In the genomic region with DNA sequence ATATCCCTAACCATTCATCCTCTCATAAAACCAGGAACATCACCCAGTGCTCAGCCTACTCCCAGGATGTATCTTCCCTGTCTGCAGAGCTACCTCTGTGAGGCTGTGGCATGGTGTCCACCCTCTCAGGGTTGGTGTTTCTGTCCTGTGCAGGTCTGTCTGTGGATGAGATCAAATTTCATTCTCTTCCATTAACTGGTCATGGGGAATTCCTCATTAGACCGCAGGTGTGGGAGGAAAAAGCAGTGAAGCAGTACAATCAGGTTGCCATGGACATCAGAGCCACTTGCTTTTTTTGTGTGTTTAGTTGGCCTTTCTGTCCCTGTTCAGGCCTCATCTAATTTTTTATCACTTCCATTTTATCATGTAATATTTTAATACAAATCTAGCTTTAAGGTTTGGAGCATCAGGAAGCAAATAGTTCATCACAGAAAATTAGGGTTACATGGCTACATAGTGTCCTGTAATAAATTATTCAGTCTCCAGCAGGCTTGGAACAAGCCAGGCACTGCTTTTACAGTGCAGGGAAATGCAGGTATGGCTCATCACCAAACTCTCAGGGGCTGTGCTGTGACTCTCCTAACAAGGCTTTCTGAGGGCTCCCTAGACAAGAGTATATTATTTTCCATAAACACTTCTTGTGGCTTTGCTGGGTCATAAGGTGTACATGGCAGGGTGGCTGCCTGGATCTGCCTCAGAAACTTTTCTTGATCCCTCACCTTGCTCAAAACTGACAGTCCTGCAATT, we compare ENCODE assay signal across 23 cellular contexts.
A peak's percentile ranks its signal among the peaks of the same experiment; 100 is the strongest.
DNase-seq lines count a peak whose midpoint lies in the region; ATAC-seq, FAIRE-seq and TF ChIP-seq lines count a peak whose summit lies in the region.
"Had no signal": no experiment of that assay in that cellular context is flagged by ENCODE, and none has a peak within 500 bp of the region (broad histone marks: within the 10 kb centered on the region; RNA-seq: fewer than 3 reads in every experiment).

No MANE protein-coding gene starts in this region.

- H3K4me3 Mint-ChIP-seq in astrocyte (ENCODE audit: unreplicated experiment) (no peak overlapping the region), mesothelial cell of epicardium (no peak overlapping the region)
- no peak overlapping the region for H3K4me3 Mint-ChIP-seq in activated CD8-positive, alpha-beta memory T cell treated with anti-CD3 and anti-CD28 coated beads, Interleukin-2, amount 10 ng/mL, durations not matched to agents 7 days and 5 days
- H3K4me3 Mint-ChIP-seq: activated CD4-positive, alpha-beta memory T cell treated with anti-CD3 and anti-CD28 coated beads for 36 hours; T-helper 2 cell treated with Interferon-gamma antibody and Interleukin-4, amounts not matched to agents 5 μg/mL and 100 μg/mL, for 36 hours had no signal

- no peak overlapping the region for H3K27ac ChIP-seq in astrocyte (ENCODE audit: low read depth, low read length)
- H3K27ac ChIP-seq: adrenal gland, BLaER1, heart right ventricle, Peyer's patch, right lobe of liver, SK-N-MC had no signal

- H3K9me3 Mint-ChIP-seq in astrocyte (ENCODE audit: unreplicated experiment) (peaks cover 5% of the 10 kb centered on the region), mesothelial cell of epicardium (peaks cover 7% of the 10 kb centered on the region)
- peaks cover 10% of the 10 kb centered on the region for H3K9me3 Mint-ChIP-seq in activated CD8-positive, alpha-beta memory T cell treated with anti-CD3 and anti-CD28 coated beads, Interleukin-2, amount 10 ng/mL, durations not matched to agents 7 days and 5 days (ENCODE audit: low read depth)
- H3K9me3 Mint-ChIP-seq: activated CD4-positive, alpha-beta memory T cell treated with anti-CD3 and anti-CD28 coated beads for 36 hours had no signal

- TF ChIP-seq CTCF in astrocyte (IDR thresholded peaks at IDR 0.05; ENCODE audit: insufficient read depth, low read depth, low read length), result no peak
- TF ChIP-seq CTCF in mesothelial cell of epicardium (IDR thresholded peaks at IDR 0.05; ENCODE audit: unreplicated experiment), result no peak

- H3K36me3 Mint-ChIP-seq in astrocyte (ENCODE audit: low read depth, unreplicated experiment), result peaks cover 2% of the 10 kb centered on the region
- H3K36me3 Mint-ChIP-seq in mesothelial cell of epicardium, result peaks cover 3% of the 10 kb centered on the region
- no peaks in the 10 kb centered on the region for H3K36me3 Mint-ChIP-seq in activated CD8-positive, alpha-beta memory T cell treated with anti-CD3 and anti-CD28 coated beads, Interleukin-2, amount 10 ng/mL, durations not matched to agents 7 days and 5 days
- H3K36me3 Mint-ChIP-seq: activated CD4-positive, alpha-beta memory T cell treated with anti-CD3 and anti-CD28 coated beads for 36 hours had no signal

- peak; percentile 80 for DNase-seq in COLO668 (lab: John Stamatoyannopoulos, UW; ENCODE audit: unreplicated experiment)
- DNase-seq in HT1080 (ENCODE audit: low read depth), result peak; percentile 3
- peak; percentile 43 for DNase-seq in astrocyte (ENCODE audit: low read depth)
- DNase-seq in mesothelial cell of epicardium (ENCODE audit: low spot score in 2 of 2, unreplicated experiment in 2 of 2), result no peak
- no peak for DNase-seq in dedifferentiated amniotic fluid mesenchymal stem cell (ENCODE audit: extremely low spot score)
- DNase-seq in KG1 (lab: John Stamatoyannopoulos, UW), result no peak
- DNase-seq in activated CD8-positive, alpha-beta memory T cell treated with anti-CD3 and anti-CD28 coated beads, Interleukin-2, amount 10 ng/mL, durations not matched to agents 7 days and 5 days, result no peak
- DNase-seq: activated CD4-positive, alpha-beta memory T cell treated with anti-CD3 and anti-CD28 coated beads for 36 hours; adrenal gland; dermis blood vessel endothelial cell; GOT3; heart right ventricle; NCI-H1436 treated with DMSO at 0.1 percent for 48 hours; Peyer's patch; right lobe of liver; stimulated activated CD4-positive, alpha-beta T cell treated with anti-CD3 and anti-CD28 coated beads, Interleukin-15, amount 100 ng/mL, for 24 hours had no signal

- no peak for FAIRE-seq in astrocyte (lab: Jason Lieb, UNC)
- FAIRE-seq: D721Med, endothelial cell of umbilical vein had no signal

- H4K20me1 ChIP-seq in astrocyte (ENCODE audit: insufficient read depth, low read length), result no peaks in the 10 kb centered on the region
- H4K20me1 ChIP-seq: BLaER1 had no signal

- CTCF ChIA-PET in activated CD8-positive, alpha-beta memory T cell treated with anti-CD3 and anti-CD28 coated beads, Interleukin-2, amount 10 ng/mL, durations not matched to agents 7 days and 5 days (lab: Charles Lee), result no interaction called here

- H2AFZ ChIP-seq in astrocyte (ENCODE audit: low read depth, low read length), result no peak overlapping the region

- H3K36me3 ChIP-seq in astrocyte (ENCODE audit: insufficient read depth, low read length), result no peaks in the 10 kb centered on the region
- H3K36me3 ChIP-seq: adrenal gland, BLaER1, heart right ventricle, Peyer's patch, right lobe of liver had no signal

- H3K9me3 ChIP-seq in astrocyte (ENCODE audit: insufficient read depth, low read depth, low read length), result no peaks in the 10 kb centered on the region
- H3K9me3 ChIP-seq: Peyer's patch, right lobe of liver had no signal

- H3K4me1 Mint-ChIP-seq in astrocyte (ENCODE audit: low read depth, unreplicated experiment), result no peaks in the 10 kb centered on the region
- peaks cover 45% of the 10 kb centered on the region for H3K4me1 Mint-ChIP-seq in mesothelial cell of epicardium
- no peaks in the 10 kb centered on the region for H3K4me1 Mint-ChIP-seq in activated CD8-positive, alpha-beta memory T cell treated with anti-CD3 and anti-CD28 coated beads, Interleukin-2, amount 10 ng/mL, durations not matched to agents 7 days and 5 days

- no peak overlapping the region for H3K27ac Mint-ChIP-seq in astrocyte (ENCODE audit: unreplicated experiment)
- H3K27ac Mint-ChIP-seq in mesothelial cell of epicardium, result peak overlapping the region; percentile 57
- no peak overlapping the region for H3K27ac Mint-ChIP-seq in activated CD8-positive, alpha-beta memory T cell treated with anti-CD3 and anti-CD28 coated beads, Interleukin-2, amount 10 ng/mL, durations not matched to agents 7 days and 5 days
- H3K27ac Mint-ChIP-seq: activated CD4-positive, alpha-beta memory T cell treated with anti-CD3 and anti-CD28 coated beads for 36 hours; T-helper 2 cell treated with Interferon-gamma antibody and Interleukin-4, amounts not matched to agents 5 μg/mL and 100 μg/mL, for 36 hours had no signal

- no peaks in the 10 kb centered on the region for H3K27me3 ChIP-seq in astrocyte (ENCODE audit: insufficient read depth, low read length)
- H3K27me3 ChIP-seq: adrenal gland, BLaER1, heart right ventricle, Peyer's patch, right lobe of liver had no signal

- no peaks in the 10 kb centered on the region for H3K4me1 ChIP-seq in astrocyte (ENCODE audit: insufficient read depth, low read length)
- H3K4me1 ChIP-seq: adrenal gland, BLaER1, heart right ventricle had no signal

- no peak overlapping the region for H3K4me3 ChIP-seq in astrocyte (ENCODE audit: insufficient read depth, low read depth, low read length)
- H3K4me3 ChIP-seq: adrenal gland, BLaER1, heart right ventricle, lung, Peyer's patch, right lobe of liver, SK-N-MC had no signal

- no peak for ATAC-seq in GM19397 (IDR thresholded peaks at IDR 0.05; ENCODE audit: unreplicated experiment)
- ATAC-seq in activated CD8-positive, alpha-beta memory T cell treated with anti-CD3 and anti-CD28 coated beads, Interleukin-2, amount 10 ng/mL, durations not matched to agents 7 days and 5 days, result no peak
- ATAC-seq: heart right ventricle, right lobe of liver had no signal

- H3K9ac ChIP-seq in astrocyte (ENCODE audit: low read length), result no peak overlapping the region
- H3K9ac ChIP-seq: BLaER1 had no signal

- no peak overlapping the region for H3K4me2 ChIP-seq in astrocyte (ENCODE audit: low read length)
- H3K4me2 ChIP-seq: BLaER1 had no signal

- H3K27me3 Mint-ChIP-seq in astrocyte (ENCODE audit: low read depth, unreplicated experiment) (peaks cover 4% of the 10 kb centered on the region), mesothelial cell of epicardium (ENCODE audit: low read depth) (no peaks in the 10 kb centered on the region)
- H3K27me3 Mint-ChIP-seq in activated CD8-positive, alpha-beta memory T cell treated with anti-CD3 and anti-CD28 coated beads, Interleukin-2, amount 10 ng/mL, durations not matched to agents 7 days and 5 days, result no peaks in the 10 kb centered on the region
- H3K27me3 Mint-ChIP-seq: activated CD4-positive, alpha-beta memory T cell treated with anti-CD3 and anti-CD28 coated beads for 36 hours had no signal

- no peaks in the 10 kb centered on the region for H3K79me2 ChIP-seq in astrocyte (ENCODE audit: insufficient read depth, low read length)

Comparison
In these comparisons a context has a peak if more than half of its experiments do, and no peak if none do; other contexts are left out.
1. DNase-seq: peak in COLO668 (single experiment), HT1080 (single experiment) and astrocyte (single experiment); none in mesothelial cell of epicardium (0 of 2), dedifferentiated amniotic fluid mesenchymal stem cell (single experiment), KG1 (single experiment) and activated CD8-positive, alpha-beta memory T cell treated with anti-CD3 and anti-CD28 coated beads, Interleukin-2, amount 10 ng/mL, durations not matched to agents 7 days and 5 days (single experiment).